In genomic region chr11:70334351-70334995, GRCh38 we compare ENCODE assay signal across 1 cellular context.
TF ChIP-seq lines count a peak whose summit lies in the region.

No MANE protein-coding gene starts in this region.

TF ChIP-seq in GM23338, 12 proteins besides CTCF, POLR2A, EP300 and RAD21 (continued from another document):
- TF ChIP-seq, protein P1, sequence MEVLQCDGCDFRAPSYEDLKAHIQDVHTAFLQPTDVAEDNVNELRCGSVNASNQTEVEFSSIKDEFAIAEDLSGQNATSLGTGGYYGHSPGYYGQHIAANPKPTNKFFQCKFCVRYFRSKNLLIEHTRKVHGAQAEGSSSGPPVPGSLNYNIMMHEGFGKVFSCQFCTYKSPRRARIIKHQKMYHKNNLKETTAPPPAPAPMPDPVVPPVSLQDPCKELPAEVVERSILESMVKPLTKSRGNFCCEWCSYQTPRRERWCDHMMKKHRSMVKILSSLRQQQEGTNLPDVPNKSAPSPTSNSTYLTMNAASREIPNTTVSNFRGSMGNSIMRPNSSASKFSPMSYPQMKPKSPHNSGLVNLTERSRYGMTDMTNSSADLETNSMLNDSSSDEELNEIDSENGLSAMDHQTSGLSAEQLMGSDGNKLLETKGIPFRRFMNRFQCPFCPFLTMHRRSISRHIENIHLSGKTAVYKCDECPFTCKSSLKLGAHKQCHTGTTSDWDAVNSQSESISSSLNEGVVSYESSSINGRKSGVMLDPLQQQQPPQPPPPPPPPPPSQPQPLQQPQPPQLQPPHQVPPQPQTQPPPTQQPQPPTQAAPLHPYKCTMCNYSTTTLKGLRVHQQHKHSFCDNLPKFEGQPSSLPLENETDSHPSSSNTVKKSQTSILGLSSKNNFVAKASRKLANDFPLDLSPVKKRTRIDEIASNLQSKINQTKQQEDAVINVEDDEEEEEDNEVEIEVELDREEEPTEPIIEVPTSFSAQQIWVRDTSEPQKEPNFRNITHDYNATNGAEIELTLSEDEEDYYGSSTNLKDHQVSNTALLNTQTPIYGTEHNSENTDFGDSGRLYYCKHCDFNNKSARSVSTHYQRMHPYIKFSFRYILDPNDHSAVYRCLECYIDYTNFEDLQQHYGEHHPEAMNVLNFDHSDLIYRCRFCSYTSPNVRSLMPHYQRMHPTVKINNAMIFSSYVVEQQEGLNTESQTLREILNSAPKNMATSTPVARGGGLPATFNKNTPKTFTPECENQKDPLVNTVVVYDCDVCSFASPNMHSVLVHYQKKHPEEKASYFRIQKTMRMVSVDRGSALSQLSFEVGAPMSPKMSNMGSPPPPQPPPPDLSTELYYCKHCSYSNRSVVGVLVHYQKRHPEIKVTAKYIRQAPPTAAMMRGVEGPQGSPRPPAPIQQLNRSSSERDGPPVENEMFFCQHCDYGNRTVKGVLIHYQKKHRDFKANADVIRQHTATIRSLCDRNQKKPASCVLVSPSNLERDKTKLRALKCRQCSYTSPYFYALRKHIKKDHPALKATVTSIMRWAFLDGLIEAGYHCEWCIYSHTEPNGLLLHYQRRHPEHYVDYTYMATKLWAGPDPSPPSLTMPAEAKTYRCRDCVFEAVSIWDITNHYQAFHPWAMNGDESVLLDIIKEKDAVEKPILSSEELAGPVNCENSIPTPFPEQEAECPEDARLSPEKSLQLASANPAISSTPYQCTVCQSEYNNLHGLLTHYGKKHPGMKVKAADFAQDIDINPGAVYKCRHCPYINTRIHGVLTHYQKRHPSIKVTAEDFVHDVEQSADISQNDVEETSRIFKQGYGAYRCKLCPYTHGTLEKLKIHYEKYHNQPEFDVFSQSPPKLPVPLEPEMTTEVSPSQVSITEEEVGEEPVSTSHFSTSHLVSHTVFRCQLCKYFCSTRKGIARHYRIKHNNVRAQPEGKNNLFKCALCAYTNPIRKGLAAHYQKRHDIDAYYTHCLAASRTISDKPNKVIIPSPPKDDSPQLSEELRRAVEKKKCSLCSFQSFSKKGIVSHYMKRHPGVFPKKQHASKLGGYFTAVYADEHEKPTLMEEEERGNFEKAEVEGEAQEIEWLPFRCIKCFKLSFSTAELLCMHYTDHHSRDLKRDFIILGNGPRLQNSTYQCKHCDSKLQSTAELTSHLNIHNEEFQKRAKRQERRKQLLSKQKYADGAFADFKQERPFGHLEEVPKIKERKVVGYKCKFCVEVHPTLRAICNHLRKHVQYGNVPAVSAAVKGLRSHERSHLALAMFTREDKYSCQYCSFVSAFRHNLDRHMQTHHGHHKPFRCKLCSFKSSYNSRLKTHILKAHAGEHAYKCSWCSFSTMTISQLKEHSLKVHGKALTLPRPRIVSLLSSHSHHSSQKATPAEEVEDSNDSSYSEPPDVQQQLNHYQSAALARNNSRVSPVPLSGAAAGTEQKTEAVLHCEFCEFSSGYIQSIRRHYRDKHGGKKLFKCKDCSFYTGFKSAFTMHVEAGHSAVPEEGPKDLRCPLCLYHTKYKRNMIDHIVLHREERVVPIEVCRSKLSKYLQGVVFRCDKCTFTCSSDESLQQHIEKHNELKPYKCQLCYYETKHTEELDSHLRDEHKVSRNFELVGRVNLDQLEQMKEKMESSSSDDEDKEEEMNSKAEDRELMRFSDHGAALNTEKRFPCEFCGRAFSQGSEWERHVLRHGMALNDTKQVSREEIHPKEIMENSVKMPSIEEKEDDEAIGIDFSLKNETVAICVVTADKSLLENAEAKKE (CRISPR knock-in tag; IDR thresholded peaks at IDR 0.05), result no peak
- TF ChIP-seq EZH2 (IDR thresholded peaks at IDR 0.05; ENCODE audit: low read depth, unreplicated experiment) (no peak), REST (IDR thresholded peaks at IDR 0.05; ENCODE audit: unreplicated experiment) (no peak)
